In genomic region chr5:38780950-38781349, GRCh38 we compare ENCODE assay signal across 12 cellular contexts.
DNase-seq lines count a peak whose midpoint lies in the region; ATAC-seq and TF ChIP-seq lines count a peak whose summit lies in the region.
"Had no signal": no experiment of that assay in that cellular context is flagged by ENCODE, and none has a peak within 500 bp of the region (broad histone marks: within the 10 kb centered on the region; RNA-seq: fewer than 3 reads in every experiment).

No MANE protein-coding gene starts in this region.

- H3K27ac Mint-ChIP-seq in T-helper 2 cell treated with Interferon-gamma antibody and Interleukin-4, amounts not matched to agents 5 μg/mL and 100 μg/mL, for 36 hours = no peak overlapping the region
- H3K27ac Mint-ChIP-seq: T-helper 1 cell treated with Interleukin-12 subunit alpha and Interleukin-12 subunit beta and Interleukin-4 antibody, amounts not matched to agents 30 μg/mL and 1 μg/mL, for 36 hours had no signal

- no peak overlapping the region for H3K4me3 Mint-ChIP-seq in T-helper 2 cell treated with Interferon-gamma antibody and Interleukin-4, amounts not matched to agents 5 μg/mL and 100 μg/mL, for 36 hours
- H3K4me3 Mint-ChIP-seq: T-helper 1 cell treated with Interleukin-12 subunit alpha and Interleukin-12 subunit beta and Interleukin-4 antibody, amounts not matched to agents 30 μg/mL and 1 μg/mL, for 36 hours had no signal

- H3K36me3 ChIP-seq in osteoblast (ENCODE audit: insufficient read depth, low read length) = no peaks in the 10 kb centered on the region

- no peaks in the 10 kb centered on the region for H4K20me1 ChIP-seq in osteoblast (ENCODE audit: insufficient read depth, low read length)

- H3K4me3 ChIP-seq in osteoblast (ENCODE audit: insufficient read depth, low read length) = no peak overlapping the region
- H3K4me3 ChIP-seq: GM12878 had no signal

- H3K9me3 Mint-ChIP-seq in T-helper 2 cell treated with Interferon-gamma antibody and Interleukin-4, amounts not matched to agents 5 μg/mL and 100 μg/mL, for 36 hours = no peaks in the 10 kb centered on the region

- H2AFZ ChIP-seq in osteoblast (ENCODE audit: low read length) = no peak overlapping the region

- H3K9me3 ChIP-seq in osteoblast (ENCODE audit: low read depth, low read length) = no peaks in the 10 kb centered on the region

- peaks cover 4% of the 10 kb centered on the region for H3K27me3 Mint-ChIP-seq in T-helper 2 cell treated with Interferon-gamma antibody and Interleukin-4, amounts not matched to agents 5 μg/mL and 100 μg/mL, for 36 hours (ENCODE audit: low read depth)

- peak; percentile 62 for DNase-seq in Daoy (ENCODE audit: low read depth)
- DNase-seq in NCI-H69 (lab: John Stamatoyannopoulos, UW) = peak; percentile 7
- peak; percentile 86 for DNase-seq in fibroblast of gingiva (ENCODE audit: low read depth)
- no peak for DNase-seq in osteoblast (ENCODE audit: insufficient read length, low spot score, missing footprints)
- DNase-seq in T-helper 2 cell treated with Interferon-gamma antibody and Interleukin-4, amounts not matched to agents 5 μg/mL and 100 μg/mL, for 36 hours (ENCODE audit: low spot score) = no peak
- no peak for DNase-seq in stimulated activated CD4-positive, alpha-beta T cell treated with anti-CD3 and anti-CD28 coated beads, Interleukin-2, amount 100 ng/mL, for 24 hours
- DNase-seq: stimulated activated CD4-positive, alpha-beta T cell treated with anti-CD3 and anti-CD28 coated beads, Interleukin-15, amount 100 ng/mL, for 24 hours had no signal

- no peaks in the 10 kb centered on the region for H3K27me3 ChIP-seq in osteoblast (ENCODE audit: insufficient read depth, low read length)

- H3K36me3 Mint-ChIP-seq in T-helper 2 cell treated with Interferon-gamma antibody and Interleukin-4, amounts not matched to agents 5 μg/mL and 100 μg/mL, for 36 hours (ENCODE audit: low read depth) = no peaks in the 10 kb centered on the region

- H3K79me2 ChIP-seq in osteoblast (ENCODE audit: insufficient read depth, low read length) = no peaks in the 10 kb centered on the region

- TF ChIP-seq CTCF in osteoblast (IDR thresholded peaks at IDR 0.05; ENCODE audit: extremely low read depth, low read depth, low read length) = peak; percentile 40

- no peak overlapping the region for H3K4me2 ChIP-seq in osteoblast (ENCODE audit: insufficient read depth, low read length)

- ATAC-seq in GM21576 (IDR thresholded peaks at IDR 0.05; ENCODE audit: unreplicated experiment) (no peak), GM18858 (IDR thresholded peaks at IDR 0.05; ENCODE audit: unreplicated experiment) (no peak)
- ATAC-seq: GM12878 had no signal

- no peak overlapping the region for H3K27ac ChIP-seq in osteoblast (ENCODE audit: low read depth, low read length)
- H3K27ac ChIP-seq: HL-60 had no signal

- H3K4me1 Mint-ChIP-seq in T-helper 2 cell treated with Interferon-gamma antibody and Interleukin-4, amounts not matched to agents 5 μg/mL and 100 μg/mL, for 36 hours (ENCODE audit: low read depth) = no peaks in the 10 kb centered on the region

- H3K4me1 ChIP-seq in osteoblast (ENCODE audit: insufficient read depth, low read length) = peaks cover 39% of the 10 kb centered on the region

Comparison
In these comparisons a context has a peak if more than half of its experiments do, and no peak if none do; other contexts are left out.
1. DNase-seq: peak in Daoy (single experiment), NCI-H69 (single experiment) and fibroblast of gingiva (single experiment); none in osteoblast (single experiment), T-helper 2 cell treated with Interferon-gamma antibody and Interleukin-4, amounts not matched to agents 5 μg/mL and 100 μg/mL, for 36 hours (single experiment) and stimulated activated CD4-positive, alpha-beta T cell treated with anti-CD3 and anti-CD28 coated beads, Interleukin-2, amount 100 ng/mL, for 24 hours (0 of 2).